Comparison of ENCODE assay signal across 8 cellular contexts in the genomic region with DNA sequence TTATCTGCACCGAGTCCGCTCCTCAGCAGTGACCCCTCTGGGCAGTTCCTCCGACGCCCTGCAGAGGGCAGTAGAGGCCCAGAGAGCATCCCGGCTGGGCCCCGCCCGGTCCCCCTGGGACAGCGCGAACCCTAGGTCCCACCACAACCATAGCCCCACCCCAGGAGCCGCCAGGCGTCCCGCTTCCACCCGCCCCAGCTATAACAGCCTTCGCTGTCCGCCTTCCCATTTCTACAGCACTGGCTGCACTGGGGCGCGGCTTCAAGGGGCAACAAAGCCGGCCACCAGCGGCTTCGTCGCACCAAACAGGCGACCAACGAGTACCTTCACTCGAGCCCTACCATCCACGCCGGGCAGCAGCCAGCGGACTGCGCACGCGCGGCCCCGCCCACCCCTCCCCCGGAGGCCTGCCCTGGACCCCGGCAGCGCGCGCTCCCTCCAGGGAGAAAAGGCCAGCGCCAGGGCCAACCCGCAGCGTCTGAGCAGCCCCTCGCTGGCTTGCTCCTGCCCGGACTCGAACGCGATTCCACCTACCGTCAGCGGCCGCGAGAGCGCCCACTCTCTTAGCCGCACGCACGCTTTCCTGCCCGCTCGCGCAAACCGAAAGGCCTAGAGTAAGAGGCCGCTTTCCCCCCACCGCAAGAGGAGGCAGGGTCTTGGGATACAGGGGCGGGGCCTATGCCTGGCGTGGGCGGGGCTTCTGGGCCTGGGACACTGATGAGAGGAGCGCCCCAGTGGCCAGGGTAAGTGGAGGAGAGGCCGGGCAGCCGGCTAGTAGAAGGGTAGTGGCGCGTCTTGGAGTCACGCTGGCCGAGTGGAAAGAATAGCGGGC. TPM values are rescaled to one million over a fixed set of nuclear protein-coding genes. Genes with fewer than 3 reads are reported as not detected.
DNase-seq lines count a peak whose midpoint lies in the region; TF ChIP-seq lines count a peak whose summit lies in the region.

A gene with protein sequence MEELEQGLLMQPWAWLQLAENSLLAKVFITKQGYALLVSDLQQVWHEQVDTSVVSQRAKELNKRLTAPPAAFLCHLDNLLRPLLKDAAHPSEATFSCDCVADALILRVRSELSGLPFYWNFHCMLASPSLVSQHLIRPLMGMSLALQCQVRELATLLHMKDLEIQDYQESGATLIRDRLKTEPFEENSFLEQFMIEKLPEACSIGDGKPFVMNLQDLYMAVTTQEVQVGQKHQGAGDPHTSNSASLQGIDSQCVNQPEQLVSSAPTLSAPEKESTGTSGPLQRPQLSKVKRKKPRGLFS (minus strand): TSS at position 630 of the 832 bp plus-strand sequence. CDS start 2,453 bp downstream, outside the sequence.

- intact Hi-C loops in ovary (cut with DNase I), result loop anchor here in 3 of 4 donors (2.0 to 10.0 kb wide), 6 partner anchors 16 to 374 kb away; a partner anchor contains a TSS
- intact Hi-C loops in thyroid gland (cut with DNase I), result loop anchor here (10.0 kb wide), 1 partner anchor 224 kb away; a partner anchor contains a TSS

- H3K9ac ChIP-seq in SK-N-SH, result peak within 1 kb of the TSS; percentile 81

- H3K4me2 ChIP-seq in SK-N-SH, result peak within 1 kb of the TSS; percentile 97

- peaks cover 25% of the 10 kb centered on the region for H3K4me1 Mint-ChIP-seq in activated naive CD4-positive, alpha-beta T cell treated with anti-CD3 and anti-CD28 coated beads, Interleukin-2, amount 50 U/mL, for 24 hours

- H3K36me3 Mint-ChIP-seq in activated naive CD4-positive, alpha-beta T cell treated with anti-CD3 and anti-CD28 coated beads, Interleukin-2, amount 50 U/mL, for 24 hours, result peaks cover 2% of the 10 kb centered on the region

- H3K27me3 ChIP-seq in SK-N-SH (ENCODE audit: insufficient read depth) (no peaks in the 10 kb centered on the region), ovary (no peaks in the 10 kb centered on the region), thyroid gland (no peaks in the 10 kb centered on the region)

- peaks cover 12% of the 10 kb centered on the region for H3F3A ChIP-seq in SK-N-SH (replicated peaks; ENCODE audit: insufficient read depth)

- H3K9me3 ChIP-seq in SK-N-SH, result no peaks in the 10 kb centered on the region
- no peaks in the 10 kb centered on the region for H3K9me3 ChIP-seq in ovary
- H3K9me3 ChIP-seq in thyroid gland, result no peaks in the 10 kb centered on the region

- peaks cover 2% of the 10 kb centered on the region; the same call in 1 of the 2 replicates for H3K79me2 ChIP-seq in SK-N-SH (ENCODE audit: insufficient read depth)

- under 1% methylated on average over 29 of the region's 70 CpGs for WGBS in SK-N-SH (ENCODE audit: low lambda C conversion rate)
- WGBS in ovary, 3 donors, result 0 to 1% (median 0%) methylated on average over 50 to 70 of the region's 70 CpGs
- 0 to 2% methylated on average over 9 to 40 of the region's 70 CpGs for WGBS in thyroid gland, 2 donors

- POLR2A ChIA-PET in SK-N-SH (lab: Yijun Ruan, JAX), result no interaction called here

- H3K4me1 ChIP-seq in SK-N-SH (ENCODE audit: control insufficient read depth in 1 of 2, insufficient read depth in 2 of 2, low read depth in 1 of 2, low read length in 1 of 2) (peaks cover 0 to 11% of the 10 kb centered on the region in 2 experiments; a peak in 1 of 4 replicates), ovary (ENCODE audit: insufficient read depth) (peaks cover 5% of the 10 kb centered on the region), thyroid gland (peaks cover 4 to 11% of the 10 kb centered on the region in 2 donors)

- peaks cover 0 to 14% of the 10 kb centered on the region in 2 experiments for H3K36me3 ChIP-seq in SK-N-SH (replicated peaks in 1 of 2; ENCODE audit: control insufficient read depth in 1 of 2, insufficient read depth in 2 of 2, low read length in 1 of 2)
- no peaks in the 10 kb centered on the region for H3K36me3 ChIP-seq in ovary
- H3K36me3 ChIP-seq in thyroid gland, result peaks cover 0 to 3% of the 10 kb centered on the region in 2 donors

- CTCF ChIA-PET in SK-N-SH (lab: Yijun Ruan, JAX), result interaction anchor here (0.6 to 14.9 kb wide), 59 partner anchors 10 to 312 kb away, joined by 3 to 205 read pairs (median 4); a partner anchor contains a TSS

- H2AFZ ChIP-seq in SK-N-SH (ENCODE audit: low read depth), result peak within 1 kb of the TSS; percentile 83

- H3K27me3 Mint-ChIP-seq in activated naive CD4-positive, alpha-beta T cell treated with anti-CD3 and anti-CD28 coated beads, Interleukin-2, amount 50 U/mL, for 24 hours, result no peaks in the 10 kb centered on the region

- peak; percentile 81 for TF ChIP-seq RAD21 in SK-N-SH (IDR thresholded peaks at IDR 0.05; ENCODE audit: low read length)

- TF ChIP-seq CTCF in HFF-Myc (IDR thresholded peaks at IDR 0.05; ENCODE audit: low read depth, low read length, missing control alignments) (peak; percentile 96), SK-N-SH (IDR thresholded peaks at IDR 0.05) (peak; percentile 96), ovary (IDR thresholded peaks at IDR 0.05) (peak; percentile 94 to 99 (median 95)), thyroid gland (IDR thresholded peaks at IDR 0.05) (peak; percentile 89 to 99 (median 96))

- no peaks in the 10 kb centered on the region for H3K9me3 Mint-ChIP-seq in activated naive CD4-positive, alpha-beta T cell treated with anti-CD3 and anti-CD28 coated beads, Interleukin-2, amount 50 U/mL, for 24 hours

- no peak for TF ChIP-seq EP300 in SK-N-SH (IDR thresholded peaks at IDR 0.05; ENCODE audit: borderline replicate concordance in 1 of 2, low read depth in 1 of 2, low read length in 1 of 2)
- TF ChIP-seq EP300 in ovary (IDR thresholded peaks at IDR 0.05), result no peak

- no peaks in the 10 kb centered on the region for H3K9me2 ChIP-seq in SK-N-SH

- no peaks in the 10 kb centered on the region for H4K20me1 ChIP-seq in SK-N-SH (ENCODE audit: insufficient read depth)

- TF ChIP-seq POLR2A in ovary (IDR thresholded peaks at IDR 0.05) (peak; percentile 62), thyroid gland (IDR thresholded peaks at IDR 0.05) (peak in 1 of 2 donors; percentile 72)

- H3K27ac ChIP-seq in SK-N-SH (ENCODE audit: low read depth in 2 of 2, low read length in 1 of 2), result peak within 1 kb of the TSS; percentile 90 to 99
- peak within 1 kb of the TSS; percentile 87 to 93 for H3K27ac ChIP-seq in ovary
- peak within 1 kb of the TSS; percentile 90 to 97 (median 93) for H3K27ac ChIP-seq in thyroid gland

- DNase-seq in HFF-Myc (ENCODE audit: extremely low read depth, low read depth) (peak; percentile 62), NAMALWA (ENCODE audit: low spot score) (peak; percentile 94), SK-N-SH (peak; percentile 98), glomerular visceral epithelial cell (ENCODE audit: extremely low spot score) (peak; percentile 96), ovary (peak; percentile 97 to 99 (median 98)), thyroid gland (peak; percentile 96 to 97)

- H3K27ac Mint-ChIP-seq in activated naive CD4-positive, alpha-beta T cell treated with anti-CD3 and anti-CD28 coated beads, Interleukin-2, amount 50 U/mL, for 24 hours, result peak within 1 kb of the TSS; percentile 100

- peak within 1 kb of the TSS; percentile 94 for H3K4me3 Mint-ChIP-seq in activated naive CD4-positive, alpha-beta T cell treated with anti-CD3 and anti-CD28 coated beads, Interleukin-2, amount 50 U/mL, for 24 hours

- H3K4me3 ChIP-seq in GM08714 (ENCODE audit: low read length) (peak within 1 kb of the TSS; percentile 78), HFF-Myc (replicated peaks; ENCODE audit: low read depth, low read length) (peak within 1 kb of the TSS; percentile 57), SK-N-SH (ENCODE audit: low read depth in 2 of 2, low read length in 1 of 2) (peak within 1 kb of the TSS; percentile 69 to 75), ovary (peak within 1 kb of the TSS; percentile 66), thyroid gland (replicated peaks in 1 of 3) (peak within 1 kb of the TSS in 2 of 3 donors; percentile 40 to 50)

TF ChIP-seq in SK-N-SH, 30 proteins besides CTCF, POLR2A, EP300 and RAD21 (continues in another document):
- TF ChIP-seq POLR2AphosphoS5 (IDR thresholded peaks at IDR 0.05; ENCODE audit: low read depth, low read length), result peak; percentile 76; the same call in 1 of the 2 replicates
- TF ChIP-seq, protein P1, sequence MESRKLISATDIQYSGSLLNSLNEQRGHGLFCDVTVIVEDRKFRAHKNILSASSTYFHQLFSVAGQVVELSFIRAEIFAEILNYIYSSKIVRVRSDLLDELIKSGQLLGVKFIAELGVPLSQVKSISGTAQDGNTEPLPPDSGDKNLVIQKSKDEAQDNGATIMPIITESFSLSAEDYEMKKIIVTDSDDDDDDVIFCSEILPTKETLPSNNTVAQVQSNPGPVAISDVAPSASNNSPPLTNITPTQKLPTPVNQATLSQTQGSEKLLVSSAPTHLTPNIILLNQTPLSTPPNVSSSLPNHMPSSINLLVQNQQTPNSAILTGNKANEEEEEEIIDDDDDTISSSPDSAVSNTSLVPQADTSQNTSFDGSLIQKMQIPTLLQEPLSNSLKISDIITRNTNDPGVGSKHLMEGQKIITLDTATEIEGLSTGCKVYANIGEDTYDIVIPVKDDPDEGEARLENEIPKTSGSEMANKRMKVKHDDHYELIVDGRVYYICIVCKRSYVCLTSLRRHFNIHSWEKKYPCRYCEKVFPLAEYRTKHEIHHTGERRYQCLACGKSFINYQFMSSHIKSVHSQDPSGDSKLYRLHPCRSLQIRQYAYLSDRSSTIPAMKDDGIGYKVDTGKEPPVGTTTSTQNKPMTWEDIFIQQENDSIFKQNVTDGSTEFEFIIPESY (IDR thresholded peaks at IDR 0.05; ENCODE audit: borderline replicate concordance, low read depth), result no peak
- no peak for TF ChIP-seq MEF2A (IDR thresholded peaks at IDR 0.05; ENCODE audit: borderline replicate concordance, low read depth)
- TF ChIP-seq RXRA (IDR thresholded peaks at IDR 0.05; ENCODE audit: borderline replicate concordance, low read depth), result no peak
- TF ChIP-seq CHD2 (IDR thresholded peaks at IDR 0.05; ENCODE audit: low read length, partially characterized antibody), result peak; percentile 26
- TF ChIP-seq GABPA (IDR thresholded peaks at IDR 0.05; ENCODE audit: low read depth), result 0 out of 2 replicates have a peak, but pooled peaks have one; percentile 21
- TF ChIP-seq FOXJ3 (CRISPR knock-in tag; IDR thresholded peaks at IDR 0.05), result no peak; the same call in 1 of the 2 replicates
- peak; percentile 59 for TF ChIP-seq NRF1 (IDR thresholded peaks at IDR 0.05; ENCODE audit: low read depth, low read length)

RNA-seq across cellular contexts. Expression of the gene that starts here (rescaled TPM):
- 16.3 and 21.0 TPM in 2 replicates for polyA plus RNA-seq in SK-N-SH (2012; rRNA removed)
- polyA plus RNA-seq in SK-N-SH (2012; cell fraction: cytosol; rRNA removed), result 14.2 and 16.0 TPM in 2 replicates
- polyA plus RNA-seq in SK-N-SH (2012; cell fraction: nucleus; rRNA removed), result 12.6 and 24.6 TPM in 2 replicates
- total RNA-seq in ovary, result 10 to 100 TPM; 14.7 to 19.1 (median 17.1) TPM
- polyA plus RNA-seq in ovary, result 10 to 100 TPM; 10.8 to 23.1 TPM
- total RNA-seq in thyroid gland, result 10 to 100 TPM in 3 of 4 donors, 1 to 10 TPM in 1; 8.6 to 13.8 (median 11.9) TPM

Comparison
In these comparisons a context has a peak if more than half of its experiments do, and no peak if none do; other contexts are left out.
1. Peak in every context shown above with its lines: DNase-seq, H3K4me3 ChIP-seq and H3K27ac ChIP-seq.